ENCODE assay signal across 12 cellular contexts in the genomic region with DNA sequence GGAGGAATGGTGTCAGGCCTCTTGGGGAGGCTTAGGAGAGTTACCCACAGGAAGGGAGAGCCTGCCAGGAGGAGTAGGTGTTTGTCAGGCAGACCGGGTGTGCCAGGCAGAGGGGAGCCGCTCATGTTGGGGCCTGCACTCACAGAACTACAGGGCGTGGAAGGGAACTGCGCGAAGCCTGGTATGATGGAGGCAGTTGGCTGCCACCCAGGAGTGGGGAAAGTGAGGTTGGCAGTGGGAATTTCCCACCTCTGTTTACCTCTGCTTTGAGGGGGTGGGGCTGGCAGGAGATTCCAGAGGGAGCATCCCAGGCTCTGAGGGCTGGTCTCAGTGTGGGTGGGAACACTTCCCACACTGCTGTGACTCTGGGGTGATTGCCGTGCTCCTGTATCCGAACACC.
DNase-seq lines count a peak whose midpoint lies in the region; ATAC-seq, FAIRE-seq and TF ChIP-seq lines count a peak whose summit lies in the region.
"Had no signal": no experiment of that assay in that cellular context is flagged by ENCODE, and none has a peak within 500 bp of the region (broad histone marks: within the 10 kb centered on the region; RNA-seq: fewer than 3 reads in every experiment).

No MANE protein-coding gene starts in this region.

- TF ChIP-seq CTCF in RWPE2 (IDR thresholded peaks at IDR 0.05; ENCODE audit: poor library complexity, severe bottlenecking) (no peak), keratinocyte (optimal IDR thresholded peaks at IDR 0.05 in 1 of 3, IDR thresholded peaks at IDR 0.05 in 1 of 3, conservative IDR thresholded peaks at IDR 0.05 in 1 of 3; ENCODE audit: extremely low read depth in 1 of 3, insufficient read depth in 2 of 3, low read length in 3 of 3) (no peak)

- no peaks in the 10 kb centered on the region for H3K27me3 Mint-ChIP-seq in activated T-cell treated with anti-CD3 and anti-CD28 coated beads, Interleukin-2, amount 50 U/mL, for 24 hours
- no peaks in the 10 kb centered on the region for H3K27me3 Mint-ChIP-seq in activated T-cell treated with anti-CD3 and anti-CD28 coated beads, Interleukin-2, amount 50 U/mL, for 4 hours (ENCODE audit: low read depth)
- H3K27me3 Mint-ChIP-seq: stimulated activated naive CD8-positive, alpha-beta T cell treated with anti-CD3 and anti-CD28 coated beads, Interleukin-15, Interleukin-2, amounts not matched to agents 100 ng/mL and 50 ng/mL, for 24 hours had no signal

- peaks cover 49% of the 10 kb centered on the region for H3K4me1 Mint-ChIP-seq in activated T-cell treated with anti-CD3 and anti-CD28 coated beads, Interleukin-2, amount 50 U/mL, for 24 hours (ENCODE audit: low read depth)
- H3K4me1 Mint-ChIP-seq in activated T-cell treated with anti-CD3 and anti-CD28 coated beads, Interleukin-2, amount 50 U/mL, for 4 hours (ENCODE audit: low read depth): peaks cover 64% of the 10 kb centered on the region

- peak overlapping the region; percentile 20 for H3K27ac Mint-ChIP-seq in activated T-cell treated with anti-CD3 and anti-CD28 coated beads, Interleukin-2, amount 50 U/mL, for 24 hours
- H3K27ac Mint-ChIP-seq: stimulated activated naive CD8-positive, alpha-beta T cell treated with anti-CD3 and anti-CD28 coated beads, Interleukin-15, Interleukin-2, amounts not matched to agents 100 ng/mL and 50 ng/mL, for 24 hours had no signal

- H2AFZ ChIP-seq in keratinocyte (ENCODE audit: control insufficient read depth, low read length): no peak overlapping the region

- no peak for ATAC-seq in activated T-cell treated with anti-CD3 and anti-CD28 coated beads, Interleukin-2, amount 50 U/mL, for 4 hours
- ATAC-seq in RWPE2 (ENCODE audit: low read depth) (peak; percentile 80), HG03097 (IDR thresholded peaks at IDR 0.05; ENCODE audit: low FRiP score, unreplicated experiment) (no peak)

- peak overlapping the region; percentile 67 for H3K9ac ChIP-seq in keratinocyte (ENCODE audit: control insufficient read depth, extremely low read depth, insufficient read depth, low read length)

- no peaks in the 10 kb centered on the region for H3K9me1 ChIP-seq in keratinocyte (ENCODE audit: control insufficient read depth, extremely low read depth, insufficient read depth, low read length)

- H3K36me3 ChIP-seq in RWPE2 (ENCODE audit: low read depth): no peaks in the 10 kb centered on the region
- H3K36me3 ChIP-seq in keratinocyte (ENCODE audit: control insufficient read depth in 2 of 2, extremely low read depth in 1 of 2, insufficient read depth in 2 of 2, low read length in 2 of 2): no peaks in the 10 kb centered on the region
- H3K36me3 ChIP-seq: neutrophil had no signal

- no peak for DNase-seq in activated T-cell treated with anti-CD3 and anti-CD28 coated beads, Interleukin-2, amount 50 U/mL, for 24 hours
- no peak for DNase-seq in activated T-cell treated with anti-CD3 and anti-CD28 coated beads, Interleukin-2, amount 50 U/mL, for 4 hours
- DNase-seq in RWPE2 (ENCODE audit: low spot score): peak; percentile 95
- DNase-seq in keratinocyte (ENCODE audit: low read depth, low spot score): peak; percentile 92
- peak; percentile 77 for DNase-seq in ureter (ENCODE audit: low spot score)
- no peak for DNase-seq in urothelium cell line (ENCODE audit: low spot score)
- DNase-seq in NCI-H146 treated with DMSO at 0.1 percent for 48 hours (lab: John Stamatoyannopoulos, UW; ENCODE audit: unreplicated experiment): no peak
- DNase-seq: NCI-H2081 treated with DMSO at 0.1 percent for 48 hours had no signal

- dilution Hi-C loops in keratinocyte (cut with MboI; ENCODE audit: extremely low pct_ligation_motif_present, low sequenced_read_pairs): no loop called here

- no peaks in the 10 kb centered on the region for H3K9me3 Mint-ChIP-seq in activated T-cell treated with anti-CD3 and anti-CD28 coated beads, Interleukin-2, amount 50 U/mL, for 24 hours
- H3K9me3 Mint-ChIP-seq in activated T-cell treated with anti-CD3 and anti-CD28 coated beads, Interleukin-2, amount 50 U/mL, for 4 hours: no peaks in the 10 kb centered on the region
- H3K9me3 Mint-ChIP-seq: stimulated activated naive CD8-positive, alpha-beta T cell treated with anti-CD3 and anti-CD28 coated beads, Interleukin-15, Interleukin-2, amounts not matched to agents 100 ng/mL and 50 ng/mL, for 24 hours had no signal

- H3K27me3 ChIP-seq in RWPE2 (ENCODE audit: insufficient read depth, poor library complexity, severe bottlenecking) (no peaks in the 10 kb centered on the region), keratinocyte (ENCODE audit: control insufficient read depth, extremely low read depth, insufficient read depth, low read length) (no peaks in the 10 kb centered on the region)
- H3K27me3 ChIP-seq: neutrophil had no signal

- H3K4me3 ChIP-seq in RWPE2 (ENCODE audit: severe bottlenecking): no peak overlapping the region
- no peak overlapping the region for H3K4me3 ChIP-seq in keratinocyte (ENCODE audit: control insufficient read depth in 2 of 3, extremely low read depth in 1 of 3, insufficient read depth in 2 of 3, low read depth in 1 of 3, low read length in 3 of 3)

- H3K9me3 ChIP-seq in RWPE2 (ENCODE audit: severe bottlenecking): no peaks in the 10 kb centered on the region
- H3K9me3 ChIP-seq in keratinocyte (ENCODE audit: control insufficient read depth, low read depth, low read length): no peaks in the 10 kb centered on the region
- H3K9me3 ChIP-seq: neutrophil had no signal

- peaks cover 64% of the 10 kb centered on the region for H3K4me1 ChIP-seq in RWPE2 (ENCODE audit: insufficient read depth, poor library complexity, severe bottlenecking)
- H3K4me1 ChIP-seq in keratinocyte (ENCODE audit: control insufficient read depth, extremely low read depth, insufficient read depth, low read length): peaks cover 81% of the 10 kb centered on the region

- FAIRE-seq in keratinocyte (lab: Jason Lieb, UNC) (peak; percentile 99), urothelium cell line (lab: Jason Lieb, UNC) (no peak)
- FAIRE-seq: colon had no signal

- H3K4me2 ChIP-seq in keratinocyte (ENCODE audit: control insufficient read depth, extremely low read depth, insufficient read depth, low read depth, low read length): peak overlapping the region; percentile 42

- H3K27ac ChIP-seq in RWPE2 (ENCODE audit: poor library complexity, severe bottlenecking): peak overlapping the region; percentile 90
- H3K27ac ChIP-seq in keratinocyte (ENCODE audit: control insufficient read depth, insufficient read depth, low read length): peak overlapping the region; percentile 97

- H3K79me2 ChIP-seq in keratinocyte (ENCODE audit: control insufficient read depth, insufficient read depth, low read length): peaks cover 53% of the 10 kb centered on the region

- H4K20me1 ChIP-seq in keratinocyte (ENCODE audit: control insufficient read depth, extremely low read depth, insufficient read depth, low read length): no peaks in the 10 kb centered on the region

- H3K4me3 Mint-ChIP-seq in activated T-cell treated with anti-CD3 and anti-CD28 coated beads, Interleukin-2, amount 50 U/mL, for 24 hours: no peak overlapping the region
- H3K4me3 Mint-ChIP-seq in activated T-cell treated with anti-CD3 and anti-CD28 coated beads, Interleukin-2, amount 50 U/mL, for 4 hours: no peak overlapping the region
- H3K4me3 Mint-ChIP-seq: stimulated activated naive CD8-positive, alpha-beta T cell treated with anti-CD3 and anti-CD28 coated beads, Interleukin-15, Interleukin-2, amounts not matched to agents 100 ng/mL and 50 ng/mL, for 24 hours had no signal

- H3K36me3 Mint-ChIP-seq in activated T-cell treated with anti-CD3 and anti-CD28 coated beads, Interleukin-2, amount 50 U/mL, for 24 hours (ENCODE audit: low read depth): no peaks in the 10 kb centered on the region
- no peaks in the 10 kb centered on the region for H3K36me3 Mint-ChIP-seq in activated T-cell treated with anti-CD3 and anti-CD28 coated beads, Interleukin-2, amount 50 U/mL, for 4 hours (ENCODE audit: insufficient read depth)

Comparison
In these comparisons a context has a peak if more than half of its experiments do, and no peak if none do; other contexts are left out.
1. DNase-seq: peak in RWPE2 (single experiment), keratinocyte (single experiment) and ureter (single experiment); none in activated T-cell treated with anti-CD3 and anti-CD28 coated beads, Interleukin-2, amount 50 U/mL, for 24 hours (single experiment), activated T-cell treated with anti-CD3 and anti-CD28 coated beads, Interleukin-2, amount 50 U/mL, for 4 hours (single experiment), urothelium cell line (single experiment) and NCI-H146 treated with DMSO at 0.1 percent for 48 hours (single experiment).